ENCODE assay signal across 9 cellular contexts in genomic region chr10:79245539-79246208, GRCh38.
DNase-seq lines count a peak whose midpoint lies in the region; ATAC-seq, FAIRE-seq and TF ChIP-seq lines count a peak whose summit lies in the region.
"Had no signal": no experiment of that assay in that cellular context is flagged by ENCODE, and none has a peak within 500 bp of the region (broad histone marks: within the 10 kb centered on the region; RNA-seq: fewer than 3 reads in every experiment).

No MANE protein-coding gene starts in this region.

- H4K20me1 ChIP-seq in GM12878 (ENCODE audit: control insufficient read depth, insufficient read depth), result no peaks in the 10 kb centered on the region

- ATAC-seq in GM12878, result no peak

- TF ChIP-seq EP300 in GM12878 (IDR thresholded peaks at IDR 0.05; ENCODE audit: borderline replicate concordance in 1 of 2, control insufficient read depth in 1 of 2, low read depth in 2 of 2, low read length in 2 of 2), result no peak

- TF ChIP-seq POLR2A in GM12878 (IDR thresholded peaks at IDR 0.05; ENCODE audit: low read depth, low read length) (no peak), erythroblast (IDR thresholded peaks at IDR 0.05; ENCODE audit: low read length) (no peak)

- peak; percentile 53 for FAIRE-seq in GM18507 (lab: Jason Lieb, UNC)
- no peak for FAIRE-seq in GM12878 (lab: Jason Lieb, UNC)
- no peak for FAIRE-seq in small intestine (lab: Jason Lieb, UNC)

- H3K9me3 Mint-ChIP-seq in neural crest cell, result no peaks in the 10 kb centered on the region

- peaks cover 54% of the 10 kb centered on the region for H3K4me1 Mint-ChIP-seq in neural crest cell

- H3K27ac ChIP-seq in ACC112 (ENCODE audit: low read depth, low read length) (peak overlapping the region; percentile 93), GM12878 (ENCODE audit: control insufficient read depth, insufficient read depth) (peak overlapping the region; percentile 92), small intestine (ENCODE audit: low read depth in 1 of 2, low read length in 1 of 2) (peak overlapping the region in 1 of 2 donors; percentile 84)
- H3K27ac ChIP-seq: VCaP had no signal

- peaks cover 14% of the 10 kb centered on the region for H3K27me3 Mint-ChIP-seq in neural crest cell (ENCODE audit: low read depth)

- TF ChIP-seq RAD21 in GM12878 (IDR thresholded peaks at IDR 0.05; ENCODE audit: insufficient read depth, low read depth, low read length), result no peak

- no peak for DNase-seq in GM18507 (ENCODE audit: extremely low spot score, insufficient read length, low read depth)
- DNase-seq in GM12878 (ENCODE audit: low read depth, low spot score), result no peak
- no peak for DNase-seq in neural crest cell (ENCODE audit: low read depth, low spot score)
- DNase-seq in erythroblast (lab: John Stamatoyannopoulos, UW), result no peak
- no peak for DNase-seq in stimulated activated naive CD4-positive, alpha-beta T cell treated with Interleukin-2 at 50 U/mL for 16 hours (lab: John Stamatoyannopoulos, UW)
- no peak for DNase-seq in NCI-H187 treated with DMSO at 0.1 percent for 48 hours (lab: John Stamatoyannopoulos, UW)
- no peak for DNase-seq in small intestine

- BruUV-seq in GM12878 (replicated peaks; lab: Mats Ljungman, UMichigan), result TSS peak; percentile 52

- H3K4me1 ChIP-seq in ACC112 (ENCODE audit: control insufficient read depth, insufficient read depth, low read length, unreplicated experiment), result peaks cover 61% of the 10 kb centered on the region
- H3K4me1 ChIP-seq in GM12878 (ENCODE audit: control insufficient read depth, insufficient read depth, low read length), result peaks cover 70% of the 10 kb centered on the region
- peaks cover 0 to 35% of the 10 kb centered on the region in 2 donors for H3K4me1 ChIP-seq in small intestine (ENCODE audit: control insufficient read depth in 2 of 2, insufficient read depth in 1 of 2, low read depth in 1 of 2, low read length in 1 of 2)

- peak overlapping the region; percentile 92 for H3K27ac Mint-ChIP-seq in neural crest cell (ENCODE audit: unreplicated experiment)

- POLR2A ChIA-PET in GM12878 (lab: Charles Lee), result interaction anchor here (0.6 to 12.4 kb wide), 7 partner anchors 8 to 154 kb away, joined by 3 to 100 read pairs (median 3); no protein-coding TSS in a partner anchor

- H2AFZ ChIP-seq in ACC112 (ENCODE audit: low read length, unreplicated experiment) (no peak overlapping the region), GM12878 (ENCODE audit: control insufficient read depth, low read depth, low read length) (no peak overlapping the region)

- in situ Hi-C loops in GM12878 (cut with MboI), result no loop called here

- H3K27me3 ChIP-seq in ACC112 (ENCODE audit: insufficient read depth, low read length) (no peaks in the 10 kb centered on the region), GM12878 (replicated peaks in 1 of 2; ENCODE audit: control insufficient read depth in 2 of 2, insufficient read depth in 2 of 2, low read length in 1 of 2) (no peaks in the 10 kb centered on the region), small intestine (ENCODE audit: control insufficient read depth in 2 of 2, insufficient read depth in 2 of 2, low read length in 2 of 2) (no peaks in the 10 kb centered on the region)

- H3K4me3 ChIP-seq in ACC112 (ENCODE audit: low read depth, low read length) (peak overlapping the region; percentile 17), GM12878 (peak overlapping the region; percentile 80), small intestine (ENCODE audit: low read depth in 1 of 2, low read length in 2 of 2) (peak overlapping the region in 1 of 2 donors; percentile 22)

- WGBS in GM12878 (ENCODE audit: insufficient coverage, insufficient replicate concordance, low lambda C conversion rate, missing lambda C conversion rate), result 2% methylated on average over 9 of the region's 9 CpGs
- 74 to 89% (median 77%) methylated on average over 9 of the region's 9 CpGs for WGBS in small intestine, 3 donors

- no peaks in the 10 kb centered on the region for H3K36me3 Mint-ChIP-seq in neural crest cell (ENCODE audit: low read depth)

- H3K79me2 ChIP-seq in ACC112 (ENCODE audit: control insufficient read depth, insufficient read depth, low read length, unreplicated experiment) (peaks cover 65% of the 10 kb centered on the region), GM12878 (ENCODE audit: control insufficient read depth, insufficient read depth, low read length) (peaks cover 87% of the 10 kb centered on the region)

- H3K36me3 ChIP-seq in ACC112 (ENCODE audit: insufficient read depth, low read length) (no peaks in the 10 kb centered on the region), GM12878 (ENCODE audit: control insufficient read depth in 2 of 2, insufficient read depth in 2 of 2, low read length in 1 of 2) (no peaks in the 10 kb centered on the region), small intestine (ENCODE audit: control insufficient read depth in 2 of 2, insufficient read depth in 2 of 2, low read length in 2 of 2) (no peaks in the 10 kb centered on the region)

- CTCF ChIA-PET in GM12878 (lab: Yijun Ruan, JAX), result interaction anchor here (0.7 to 8.5 kb wide), 10 partner anchors 12 to 222 kb away, joined by 3 to 67 read pairs (median 5); partner anchors contain the start of gene PPIF

- H3K9ac ChIP-seq in GM12878 (ENCODE audit: control insufficient read depth, insufficient read depth, low read length), result peak overlapping the region; percentile 93

- peak overlapping the region; percentile 85 for H3K4me3 Mint-ChIP-seq in neural crest cell

- no peak for TF ChIP-seq CTCF in GM12878 (IDR thresholded peaks at IDR 0.05 in 2 of 3, conservative IDR thresholded peaks at IDR 0.05 in 1 of 3; ENCODE audit: control insufficient read depth in 2 of 3, extremely low read depth in 1 of 3, insufficient read depth in 1 of 3, low read depth in 3 of 3, low read length in 3 of 3)
- TF ChIP-seq CTCF in neural crest cell (conservative IDR thresholded peaks at IDR 0.05), result no peak

- RAD21 ChIA-PET in GM12878 (lab: Charles Lee; ENCODE audit: unreplicated experiment), result interaction anchor here (0.6 to 11.1 kb wide), 10 partner anchors 8 to 102 kb away, joined by 3 to 165 read pairs (median 4); partner anchors contain the start of gene PPIF

- intact Hi-C loops in GM12878 (cut with micrococcal nuclease; ENCODE audit: unreplicated experiment), result no loop called here

- SMC1A ChIA-PET in GM12878 (lab: Charles Lee; ENCODE audit: uncharacterized antibody, unreplicated experiment), result interaction anchor here (0.6 to 9.5 kb wide), 7 partner anchors 9 to 102 kb away, joined by 3 to 115 read pairs (median 4); partner anchors contain the start of gene PPIF

- peak overlapping the region; percentile 96 for H3K4me2 ChIP-seq in GM12878 (ENCODE audit: control insufficient read depth, insufficient read depth)

- H3K9me3 ChIP-seq in GM12878 (replicated peaks; ENCODE audit: control insufficient read depth, insufficient read depth, low read length), result no peaks in the 10 kb centered on the region
- no peaks in the 10 kb centered on the region for H3K9me3 ChIP-seq in small intestine (ENCODE audit: control insufficient read depth, low read depth)

TF ChIP-seq in GM12878, 131 proteins besides CTCF, POLR2A, EP300 and RAD21 (continues in another document):
- TF ChIP-seq YBX1 (IDR thresholded peaks at IDR 0.05) (no peak), IRF4 (IDR thresholded peaks at IDR 0.05; ENCODE audit: low read depth, low read length) (no peak), JUND (IDR thresholded peaks at IDR 0.05; ENCODE audit: low read depth, low read length) (no peak), REST (IDR thresholded peaks at IDR 0.05; ENCODE audit: low read depth, low read length) (no peak), NFXL1 (IDR thresholded peaks at IDR 0.05; ENCODE audit: borderline replicate concordance) (no peak), POLR2AphosphoS5 (IDR thresholded peaks at IDR 0.05; ENCODE audit: low read length) (peak; percentile 1; the same call in 1 of the 2 replicates), HDAC6 (IDR thresholded peaks at IDR 0.05; ENCODE audit: unreplicated experiment) (no peak), BACH1 (IDR thresholded peaks at IDR 0.05; ENCODE audit: borderline replicate concordance) (no peak), NR2C1 (IDR thresholded peaks at IDR 0.05) (no peak), ASH2L (IDR thresholded peaks at IDR 0.05; ENCODE audit: borderline replicate concordance, low read depth) (no peak), USF2 (IDR thresholded peaks at IDR 0.05; ENCODE audit: borderline replicate concordance, low read depth, low read length) (no peak)
